Comparison of ENCODE assay signal across 18 cellular contexts in the genomic region with DNA sequence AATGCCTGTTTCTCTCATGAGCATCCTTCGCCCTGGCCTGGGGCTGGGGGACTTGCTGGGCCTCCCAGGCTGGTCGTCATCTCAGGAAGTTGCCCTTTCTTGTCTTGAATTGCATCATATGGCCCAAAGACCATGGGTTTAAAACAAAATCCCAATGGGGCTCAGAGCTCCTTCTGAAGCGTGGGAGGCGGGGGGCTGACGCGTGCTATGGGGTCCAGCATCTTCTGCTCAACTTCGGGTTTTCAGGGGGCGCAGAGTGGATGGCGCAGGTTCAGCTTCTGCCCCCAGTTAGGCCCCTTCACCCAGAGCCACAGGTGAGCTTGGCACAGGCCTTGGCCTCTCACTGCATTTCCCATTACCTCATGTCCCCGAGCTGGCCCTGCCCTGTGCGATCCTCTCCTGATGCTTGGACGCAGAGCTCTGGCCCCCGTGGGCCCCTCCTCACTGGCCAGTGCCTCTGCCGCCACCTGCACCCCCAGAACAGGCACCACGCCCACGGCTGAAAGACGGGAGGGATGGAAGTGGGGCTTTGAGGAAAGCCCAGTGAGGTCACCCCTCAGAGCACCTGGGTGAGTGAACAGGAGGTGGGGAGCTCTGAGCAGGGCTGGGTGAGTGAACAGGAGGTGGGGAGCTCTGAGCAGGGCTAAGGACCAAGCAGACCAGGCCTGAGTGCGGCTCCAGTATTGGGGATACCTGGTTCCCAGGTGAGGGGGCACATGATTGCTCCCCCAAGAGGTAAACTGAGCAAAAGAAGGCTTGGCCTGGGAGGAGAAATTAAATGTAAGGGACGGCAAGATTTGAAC. TPM values are rescaled to one million over a fixed set of nuclear protein-coding genes. Genes with fewer than 3 reads are reported as not detected.
DNase-seq lines count a peak whose midpoint lies in the region; ATAC-seq and TF ChIP-seq lines count a peak whose summit lies in the region.
"Had no signal": no experiment of that assay in that cellular context is flagged by ENCODE, and none has a peak within 500 bp of the region (broad histone marks: within the 10 kb centered on the region; RNA-seq: fewer than 3 reads in every experiment).

No MANE protein-coding gene starts in this region.

- DNase-seq in cardiac septum (ENCODE audit: low spot score) (peak; percentile 65), left ventricle myocardium superior (no peak), T-helper 17 cell (no peak), neural progenitor cell (ENCODE audit: low spot score) (no peak), DMS53 treated with DMSO at 0.1 percent for 48 hours (lab: John Stamatoyannopoulos, UW; ENCODE audit: unreplicated experiment) (no peak)
- DNase-seq: DMS 273 treated with DMSO at 0.1 percent for 48 hours, GF-D8, HFFc6, NCI-H1417, NCI-H187 treated with DMSO at 0.1 percent for 48 hours, NCI-H446, SJCRH30 had no signal

- no peak overlapping the region for H3K4me3 ChIP-seq in neural progenitor cell
- H3K4me3 ChIP-seq: SJCRH30 had no signal

- H3K27me3 Mint-ChIP-seq in T-helper 17 cell: peaks cover 73% of the 10 kb centered on the region
- peaks cover 13% of the 10 kb centered on the region for H3K27me3 Mint-ChIP-seq in neural progenitor cell (ENCODE audit: insufficient read depth, low read depth)

- H3K36me3 Mint-ChIP-seq in T-helper 17 cell (ENCODE audit: low read depth) (no peaks in the 10 kb centered on the region), neural progenitor cell (no peaks in the 10 kb centered on the region)
- H3K36me3 Mint-ChIP-seq: CD14-positive monocyte, IgD-negative memory B cell had no signal

- H4K20me1 ChIP-seq in neural progenitor cell (ENCODE audit: low read depth): no peaks in the 10 kb centered on the region

- no peaks in the 10 kb centered on the region for H3K79me2 ChIP-seq in neural progenitor cell (ENCODE audit: low read depth)

- H3K9ac ChIP-seq in neural progenitor cell: no peak overlapping the region

- H3K36me3 ChIP-seq in neural progenitor cell: no peaks in the 10 kb centered on the region
- H3K36me3 ChIP-seq: SJCRH30 had no signal

- intact Hi-C loops in cardiac septum (cut with DNase I) (no loop called here), left ventricle myocardium superior (cut with micrococcal nuclease) (no loop called here)

- H3K9me3 Mint-ChIP-seq in neural progenitor cell: peaks cover 14% of the 10 kb centered on the region

- H3K27ac ChIP-seq in neural progenitor cell: no peak overlapping the region
- H3K27ac ChIP-seq: RWPE1, SJCRH30 had no signal

- no peak overlapping the region for H2AFZ ChIP-seq in neural progenitor cell (replicated peaks)

- H3K4me2 ChIP-seq in neural progenitor cell: no peak overlapping the region

- TF ChIP-seq CTCF in neural progenitor cell (IDR thresholded peaks at IDR 0.05): no peak

- H3K4me1 Mint-ChIP-seq in T-helper 17 cell: peaks cover 2% of the 10 kb centered on the region
- peaks cover 36% of the 10 kb centered on the region for H3K4me1 Mint-ChIP-seq in neural progenitor cell
- H3K4me1 Mint-ChIP-seq: CD14-positive monocyte had no signal

- no peaks in the 10 kb centered on the region for H3K9me3 ChIP-seq in T-helper 17 cell (ENCODE audit: control insufficient read depth, low read length, poor library complexity, severe bottlenecking)
- H3K9me3 ChIP-seq in neural progenitor cell (ENCODE audit: low read depth): no peaks in the 10 kb centered on the region

- H3K27ac Mint-ChIP-seq in T-helper 17 cell (no peak overlapping the region), neural progenitor cell (peak overlapping the region; percentile 10)
- H3K27ac Mint-ChIP-seq: CD14-positive monocyte, HFFc6, IgD-negative memory B cell had no signal

- H3K27me3 ChIP-seq in neural progenitor cell: peaks cover 17% of the 10 kb centered on the region

- peak overlapping the region; percentile 9 for H3K4me3 Mint-ChIP-seq in T-helper 17 cell
- H3K4me3 Mint-ChIP-seq in neural progenitor cell: no peak overlapping the region
- H3K4me3 Mint-ChIP-seq: CD14-positive monocyte, HFFc6 had no signal

- no peak for ATAC-seq in left ventricle myocardium superior
- no peak for ATAC-seq in T-helper 17 cell
- no peak for ATAC-seq in HG02840 (IDR thresholded peaks at IDR 0.05; ENCODE audit: low FRiP score, unreplicated experiment)
- ATAC-seq in GM19395 (IDR thresholded peaks at IDR 0.05; ENCODE audit: unreplicated experiment): no peak

- peaks cover 13% of the 10 kb centered on the region for H3K4me1 ChIP-seq in neural progenitor cell

- H3F3A ChIP-seq in neural progenitor cell (ENCODE audit: low read depth): peaks cover 7% of the 10 kb centered on the region

RNA-seq across cellular contexts. Expression of a gene that starts 56.0 kb away (rescaled TPM):
- total RNA-seq in cardiac septum: 0.57 TPM
- total RNA-seq in left ventricle myocardium superior: 0.32 TPM
- total RNA-seq in T-helper 17 cell: 1 to 10 TPM; 1.0 to 2.6 TPM
- 32.3 and 32.6 TPM in 2 replicates for total RNA-seq in neural progenitor cell (ENCODE audit: low replicate concordance)

RNA-seq across cellular contexts. Expression of a gene that starts 56.1 kb away (rescaled TPM):
- total RNA-seq in cardiac septum (25.9 TPM), left ventricle myocardium superior (26.1 TPM), T-helper 17 cell (100 to 1,000 TPM; 179 to 200 TPM), neural progenitor cell (ENCODE audit: low replicate concordance) (37.5 and 45.1 TPM in 2 replicates)

RNA-seq across cellular contexts. Expression of a gene that starts 59.9 kb away (rescaled TPM):
- total RNA-seq in cardiac septum: 3.6 TPM
- 3.4 TPM for total RNA-seq in left ventricle myocardium superior
- total RNA-seq in T-helper 17 cell: not detected
- total RNA-seq in neural progenitor cell (ENCODE audit: low replicate concordance): 1.3 and 3.2 TPM in 2 replicates
- total RNA-seq: HFFc6, HT1080, SJCRH30 had no signal
